Comparison of ENCODE assay signal across 15 cellular contexts in genomic region chr17:66423436-66423922, GRCh38.
DNase-seq lines count a peak whose midpoint lies in the region; TF ChIP-seq lines count a peak whose summit lies in the region.
"Had no signal": no experiment of that assay in that cellular context is flagged by ENCODE, and none has a peak within 500 bp of the region (broad histone marks: within the 10 kb centered on the region; RNA-seq: fewer than 3 reads in every experiment).

No MANE protein-coding gene starts in this region.

- H3K4me3 ChIP-seq in SU-DHL-6 (ENCODE audit: insufficient read depth, low read length, poor library complexity, severe bottlenecking) (no peak overlapping the region), mesenchymal stem cell (ENCODE audit: insufficient read depth in 1 of 2, low read depth in 1 of 2, low read length in 2 of 2) (no peak overlapping the region), BE2C (ENCODE audit: low read depth, low read length) (no peak overlapping the region)
- H3K4me3 ChIP-seq: K562, tibial artery had no signal

- no peak overlapping the region for H3K18ac ChIP-seq in mesenchymal stem cell (ENCODE audit: low read depth in 1 of 2, low read length in 2 of 2)

- DNase-seq in NCI-H2107 treated with DMSO at 0.1 percent for 48 hours (lab: John Stamatoyannopoulos, UW; ENCODE audit: unreplicated experiment) (peak; percentile 34), NCI-H2107 (lab: John Stamatoyannopoulos, UW) (no peak), DMS79 treated with DMSO at 0.1 percent for 48 hours (lab: John Stamatoyannopoulos, UW) (peak; percentile 18), mesenchymal stem cell (no peak), KG1 (lab: John Stamatoyannopoulos, UW) (no peak), UCSD-AML1 (lab: John Stamatoyannopoulos, UW; ENCODE audit: unreplicated experiment) (no peak), BE2C (no peak)
- DNase-seq: activated CD4-positive, alpha-beta T cell treated with anti-CD3 and anti-CD28 coated beads, Interleukin-2, amount 10 ng/mL, durations not matched to agents 7 days and 5 days; activated naive CD4-positive, alpha-beta T cell treated with Interleukin-2 at 50 U/mL for 16 hours; DMS 273 treated with DMSO at 0.1 percent for 48 hours; erythroblast; stimulated activated CD4-positive, alpha-beta T cell treated with anti-CD3 and anti-CD28 coated beads, Interleukin-15, amount 100 ng/mL, for 24 hours; tibial artery had no signal

- H3K14ac ChIP-seq in mesenchymal stem cell (ENCODE audit: low read length in 2 of 2) = no peak overlapping the region

- 80% methylated on average over 4 of the region's 4 CpGs for WGBS in mesenchymal stem cell

- H3K4ac ChIP-seq in mesenchymal stem cell (ENCODE audit: low read depth in 1 of 2, low read length in 2 of 2) = no peak overlapping the region

- H3K27ac ChIP-seq in SU-DHL-6 (ENCODE audit: low read depth, low read length) (peak overlapping the region; percentile 48), mesenchymal stem cell (ENCODE audit: low read length, poor library complexity, severe bottlenecking) (peak overlapping the region; percentile 64)
- H3K27ac ChIP-seq: tibial artery had no signal

- H3K4me2 ChIP-seq in SU-DHL-6 (ENCODE audit: low read depth, low read length, poor library complexity, severe bottlenecking) (no peak overlapping the region), mesenchymal stem cell (ENCODE audit: low read length, poor library complexity, severe bottlenecking) (no peak overlapping the region)

- peaks cover 19% of the 10 kb centered on the region for H3K79me1 ChIP-seq in mesenchymal stem cell (replicated peaks; ENCODE audit: low read length, poor library complexity, severe bottlenecking)

- no peaks in the 10 kb centered on the region for H3K9me2 ChIP-seq in SU-DHL-6 (replicated peaks; ENCODE audit: insufficient read depth, low read length)

- H4K91ac ChIP-seq in mesenchymal stem cell (ENCODE audit: low read length) = no peak overlapping the region

- no peak overlapping the region for H3K23ac ChIP-seq in mesenchymal stem cell (ENCODE audit: low read length in 2 of 2)

- peaks cover 6% of the 10 kb centered on the region for H3K4me1 ChIP-seq in mesenchymal stem cell (ENCODE audit: control insufficient read depth, insufficient read depth, low read depth, low read length)
- peaks cover 13% of the 10 kb centered on the region for H3K4me1 ChIP-seq in BE2C
- H3K4me1 ChIP-seq: tibial artery had no signal

- H2BK120ac ChIP-seq in mesenchymal stem cell (ENCODE audit: low read depth, low read length) = no peak overlapping the region

- H3K27me3 ChIP-seq in SU-DHL-6 (ENCODE audit: low read length) (no peaks in the 10 kb centered on the region), mesenchymal stem cell (ENCODE audit: control insufficient read depth in 1 of 2, insufficient read depth in 1 of 2, low read length in 2 of 2) (no peaks in the 10 kb centered on the region), BE2C (no peaks in the 10 kb centered on the region)
- H3K27me3 ChIP-seq: tibial artery had no signal

- no peaks in the 10 kb centered on the region for H4K20me1 ChIP-seq in SU-DHL-6 (ENCODE audit: low read depth, low read length)

- H3F3A ChIP-seq in SU-DHL-6 (ENCODE audit: insufficient read depth) = peaks cover 8% of the 10 kb centered on the region; the same call in 1 of the 2 replicates

- H3K36me3 ChIP-seq in SU-DHL-6 (ENCODE audit: low read length) (no peaks in the 10 kb centered on the region), mesenchymal stem cell (ENCODE audit: control insufficient read depth in 1 of 2, insufficient read depth in 2 of 2, low read depth in 1 of 2, low read length in 2 of 2) (no peaks in the 10 kb centered on the region), BE2C (no peaks in the 10 kb centered on the region)
- H3K36me3 ChIP-seq: tibial artery had no signal

- peaks cover 98% of the 10 kb centered on the region for H3K79me2 ChIP-seq in SU-DHL-6 (ENCODE audit: insufficient read depth, low read length)

- H3K9ac ChIP-seq in SU-DHL-6 (ENCODE audit: low read length) = no peak overlapping the region
- no peak overlapping the region for H3K9ac ChIP-seq in mesenchymal stem cell (ENCODE audit: low read length)

- no peak overlapping the region for H2BK5ac ChIP-seq in mesenchymal stem cell (ENCODE audit: low read depth, low read length, poor library complexity, severe bottlenecking)

- no peak overlapping the region for H2AK5ac ChIP-seq in mesenchymal stem cell (ENCODE audit: low read length, severe bottlenecking)

- no peaks in the 10 kb centered on the region for H3K9me3 ChIP-seq in SU-DHL-6 (ENCODE audit: insufficient read depth, low read length)
- H3K9me3 ChIP-seq in mesenchymal stem cell (ENCODE audit: control insufficient read depth, low read length) = no peaks in the 10 kb centered on the region
- H3K9me3 ChIP-seq in BE2C = no peaks in the 10 kb centered on the region
- H3K9me3 ChIP-seq: tibial artery had no signal

- no peak overlapping the region for H2AFZ ChIP-seq in SU-DHL-6 (ENCODE audit: low read depth, low read length, severe bottlenecking)
- H2AFZ ChIP-seq in mesenchymal stem cell (ENCODE audit: low read depth, low read length) = no peak overlapping the region

- no peak overlapping the region for H2BK15ac ChIP-seq in mesenchymal stem cell (ENCODE audit: low read depth, poor library complexity, severe bottlenecking)

- H2BK12ac ChIP-seq in mesenchymal stem cell (ENCODE audit: low read length in 2 of 2) = no peak overlapping the region

- H4K8ac ChIP-seq in mesenchymal stem cell (ENCODE audit: low read length) = no peak overlapping the region

- TF ChIP-seq CTCF in SU-DHL-6 (IDR thresholded peaks at IDR 0.05; ENCODE audit: insufficient read depth, low read length, poor library complexity, severe bottlenecking) = no peak
- TF ChIP-seq CTCF in BE2C (IDR thresholded peaks at IDR 0.05; ENCODE audit: low read depth, low read length) = no peak

Comparison
In these comparisons a context has a peak if more than half of its experiments do, and no peak if none do; other contexts are left out.
1. DNase-seq: peak in NCI-H2107 treated with DMSO at 0.1 percent for 48 hours (single experiment) and DMS79 treated with DMSO at 0.1 percent for 48 hours (single experiment); none in NCI-H2107 (single experiment), mesenchymal stem cell (single experiment), KG1 (single experiment), UCSD-AML1 (single experiment) and BE2C (single experiment).